Comparison of ENCODE assay signal across 25 cellular contexts in genomic region chr5:159609359-159609758, GRCh38.
"Had no signal": no experiment of that assay in that cellular context is flagged by ENCODE, and none has a peak within 500 bp of the region (broad histone marks: within the 10 kb centered on the region; RNA-seq: fewer than 3 reads in every experiment).

No MANE protein-coding gene starts in this region.

- H3K4me3 Mint-ChIP-seq: effector memory CD8-positive, alpha-beta T cell; natural killer cell treated with Interleukin-12 subunit alpha and Interleukin-12 subunit beta and Interleukin-15 and Interleukin-18, amount 100 ng/mL, for 72 hours; neural progenitor cell; stimulated activated naive B cell treated with anti-CD40 and anti-IgM and Interleukin-4, amounts not matched to agents 10 μg/mL and 1 μg/mL and 100 μg/mL, for 72 hours; stimulated activated naive CD8-positive, alpha-beta T cell treated with anti-CD3 and anti-CD28 coated beads, Interleukin-15, amount 100 ng/mL, for 72 hours had no signal

- H3K36me3 Mint-ChIP-seq: natural killer cell treated with Interleukin-12 subunit alpha and Interleukin-12 subunit beta and Interleukin-15 and Interleukin-18, amount 100 ng/mL, for 72 hours; neural progenitor cell; stimulated activated naive B cell treated with anti-CD40 and anti-IgM and Interleukin-4, amounts not matched to agents 10 μg/mL and 1 μg/mL and 100 μg/mL, for 72 hours had no signal

- H3K27ac Mint-ChIP-seq: effector memory CD8-positive, alpha-beta T cell; natural killer cell treated with Interleukin-12 subunit alpha and Interleukin-12 subunit beta and Interleukin-15 and Interleukin-18, amount 100 ng/mL, for 72 hours; neural progenitor cell; stimulated activated naive B cell treated with anti-CD40 and anti-IgM and Interleukin-4, amounts not matched to agents 10 μg/mL and 1 μg/mL and 100 μg/mL, for 72 hours; stimulated activated naive CD8-positive, alpha-beta T cell treated with anti-CD3 and anti-CD28 coated beads, Interleukin-15, amount 100 ng/mL, for 72 hours had no signal

- ATAC-seq: effector memory CD8-positive, alpha-beta T cell; foreskin keratinocyte; left colon; left ventricle myocardium superior; natural killer cell treated with Interleukin-12 subunit alpha and Interleukin-12 subunit beta and Interleukin-15 and Interleukin-18, amount 100 ng/mL, for 72 hours; stimulated activated naive B cell treated with anti-CD40 and anti-IgM and Interleukin-4, amounts not matched to agents 10 μg/mL and 1 μg/mL and 100 μg/mL, for 72 hours; stimulated activated naive CD8-positive, alpha-beta T cell treated with anti-CD3 and anti-CD28 coated beads, Interleukin-15, amount 100 ng/mL, for 72 hours; upper lobe of right lung had no signal

- H3K9me3 Mint-ChIP-seq: effector memory CD8-positive, alpha-beta T cell; natural killer cell treated with Interleukin-12 subunit alpha and Interleukin-12 subunit beta and Interleukin-15 and Interleukin-18, amount 100 ng/mL, for 72 hours; stimulated activated naive B cell treated with anti-CD40 and anti-IgM and Interleukin-4, amounts not matched to agents 10 μg/mL and 1 μg/mL and 100 μg/mL, for 72 hours; stimulated activated naive CD8-positive, alpha-beta T cell treated with anti-CD3 and anti-CD28 coated beads, Interleukin-15, amount 100 ng/mL, for 72 hours had no signal

- DNase-seq: effector memory CD8-positive, alpha-beta T cell; head of caudate nucleus; left colon; left ventricle myocardium superior; mesenchymal stem cell; midbrain; nucleus accumbens; ovary; sigmoid colon; stimulated activated CD4-positive, alpha-beta T cell treated with anti-CD3 and anti-CD28 coated beads, Interleukin-2, amount 100 ng/mL, for 24 hours; stimulated activated CD4-positive, alpha-beta T cell treated with anti-CD3 and anti-CD28 coated beads, Interleukin-4, amount 100 ng/mL, for 4 hours; stimulated activated naive B cell treated with anti-CD40 and anti-IgM and Interleukin-4, amounts not matched to agents 10 μg/mL and 1 μg/mL and 100 μg/mL, for 72 hours; stimulated activated naive CD8-positive, alpha-beta T cell treated with anti-CD3 and anti-CD28 coated beads, Interleukin-15, amount 100 ng/mL, for 72 hours; testis; upper lobe of right lung had no signal

- H3K27me3 Mint-ChIP-seq: stimulated activated naive CD8-positive, alpha-beta T cell treated with anti-CD3 and anti-CD28 coated beads, Interleukin-15, amount 100 ng/mL, for 72 hours had no signal

- H3K4me3 ChIP-seq: esophagus muscularis mucosa, hepatocyte, lung, neural progenitor cell, ovary, right atrium auricular region, sigmoid colon, skin epidermis, testis, tibial nerve, upper lobe of right lung, vagina had no signal

- H3K4me1 Mint-ChIP-seq: neural progenitor cell; stimulated activated naive B cell treated with anti-CD40 and anti-IgM and Interleukin-4, amounts not matched to agents 10 μg/mL and 1 μg/mL and 100 μg/mL, for 72 hours had no signal
